Comparison of ENCODE assay signal across 16 cellular contexts in genomic region chr17:15432807-15433547, GRCh38. TPM values are rescaled to one million over a fixed set of nuclear protein-coding genes. Genes with fewer than 3 reads are reported as not detected.
DNase-seq lines count a peak whose midpoint lies in the region; ATAC-seq, FAIRE-seq and TF ChIP-seq lines count a peak whose summit lies in the region.
"Had no signal": no experiment of that assay in that cellular context is flagged by ENCODE, and none has a peak within 500 bp of the region (broad histone marks: within the 10 kb centered on the region; RNA-seq: fewer than 3 reads in every experiment).

No MANE protein-coding gene starts in this region.

- peak; percentile 63 for DNase-seq in AG08396 (ENCODE audit: low spot score)
- peak; percentile 72 for DNase-seq in cerebellar cortex (ENCODE audit: low spot score)
- DNase-seq in left ventricle myocardium superior: no peak
- DNase-seq in pancreas: no peak
- DNase-seq in SHP77 treated with DMSO at 0.1 percent for 48 hours (lab: John Stamatoyannopoulos, UW): no peak
- DNase-seq: ACHN; activated CD4-positive, CD25-positive, alpha-beta regulatory T cell treated with anti-CD3 and anti-CD28 coated beads, Interleukin-2, amount 50 U/mL, for 72 hours; activated T-cell treated with anti-CD3 and anti-CD28 coated beads, Interleukin-2, amount 50 U/mL, for 1 hour; aorta; DMS 273 treated with DMSO at 0.1 percent for 48 hours; naive thymus-derived CD8-positive, alpha-beta T cell; NCI-H2081 treated with DMSO at 0.1 percent for 48 hours had no signal

- ATAC-seq in left ventricle myocardium superior (peak; percentile 60), pancreas (peak in 3 of 4 donors; percentile 20 to 46 (median 25)), GM21529 (IDR thresholded peaks at IDR 0.05; ENCODE audit: unreplicated experiment) (no peak), HG02759 (IDR thresholded peaks at IDR 0.05; ENCODE audit: unreplicated experiment) (no peak), GM18511 (IDR thresholded peaks at IDR 0.05; ENCODE audit: unreplicated experiment) (no peak)
- ATAC-seq: naive thymus-derived CD8-positive, alpha-beta T cell had no signal

- no peaks in the 10 kb centered on the region for H3K36me3 ChIP-seq in pancreas
- H3K36me3 ChIP-seq: tibial nerve had no signal

- FAIRE-seq in pancreas (lab: Jason Lieb, UNC): no peak

- no peak overlapping the region for H3K27ac ChIP-seq in pancreas

- TF ChIP-seq CTCF in pancreas (IDR thresholded peaks at IDR 0.05): no peak

- WGBS in pancreas, 2 donors: 93 to 94% methylated on average over 4 of the region's 4 CpGs

- no peaks in the 10 kb centered on the region for H3K27me3 ChIP-seq in pancreas
- H3K27me3 ChIP-seq: tibial nerve had no signal

- no peaks in the 10 kb centered on the region for H3K4me1 ChIP-seq in pancreas

- no peak overlapping the region for H3K4me3 ChIP-seq in pancreas
- H3K4me3 ChIP-seq: tibial nerve had no signal

- H3K9me3 ChIP-seq in pancreas: no peaks in the 10 kb centered on the region
- H3K9me3 ChIP-seq: tibial nerve had no signal

- intact Hi-C loops in left ventricle myocardium superior (cut with micrococcal nuclease): loop anchor here (10.0 kb wide), 1 partner anchor 168 kb away; the partner anchor contains the start of gene PMP22
- intact Hi-C loops in pancreas (cut with DNase I): no loop called here

RNA-seq across cellular contexts. Expression of gene CDRT4, which starts 34.4 kb away (rescaled TPM):
- total RNA-seq in left ventricle myocardium superior (1.4 TPM), pancreas (10 to 100 TPM in 1 of 6 donors, 1 to 10 TPM in 5; 1.8 to 10.3 (median 6.2) TPM)
- polyA plus RNA-seq in pancreas: 10 to 100 TPM; 20.9 to 31.6 TPM

Comparison
In these comparisons a context has a peak if more than half of its experiments do, and no peak if none do; other contexts are left out.
1. DNase-seq: peak in AG08396 (single experiment) and cerebellar cortex (single experiment); none in left ventricle myocardium superior (single experiment), pancreas (0 of 6) and SHP77 treated with DMSO at 0.1 percent for 48 hours (single experiment).
2. ATAC-seq: peak in left ventricle myocardium superior (single experiment) and pancreas (3 of 4); none in GM21529 (single experiment), HG02759 (single experiment) and GM18511 (single experiment).